In the genomic region with DNA sequence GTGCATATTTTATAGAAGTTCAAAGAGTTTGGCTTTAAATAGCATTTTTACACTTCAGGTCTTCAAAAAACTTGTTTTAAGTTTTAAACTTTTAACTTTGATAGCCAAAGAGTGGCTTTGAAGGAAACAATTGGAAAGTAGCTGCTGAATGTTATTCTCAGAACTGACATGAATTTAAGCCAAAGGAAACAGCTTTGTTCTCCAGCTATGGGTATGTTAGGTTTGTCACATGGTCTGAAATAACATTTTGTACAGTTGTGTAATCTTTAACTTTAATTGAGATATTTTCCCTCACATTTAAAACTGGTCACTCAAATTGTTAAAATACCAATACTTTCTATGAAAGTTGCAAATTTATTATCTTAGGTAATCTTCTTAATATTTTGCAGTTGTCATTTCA, we compare ENCODE assay signal across 27 cellular contexts.
DNase-seq lines count a peak whose midpoint lies in the region; ATAC-seq and TF ChIP-seq lines count a peak whose summit lies in the region.
"Had no signal": no experiment of that assay in that cellular context is flagged by ENCODE, and none has a peak within 500 bp of the region (broad histone marks: within the 10 kb centered on the region; RNA-seq: fewer than 3 reads in every experiment).

No MANE protein-coding gene starts in this region.

- H3K27ac Mint-ChIP-seq in T-helper 17 cell: peak overlapping the region; percentile 2
- H3K27ac Mint-ChIP-seq in activated CD4-positive, alpha-beta T cell treated with anti-CD3 and anti-CD28 coated beads, Interleukin-2, amount 10 ng/mL, durations not matched to agents 24 days and 14 days: no peak overlapping the region
- H3K27ac Mint-ChIP-seq: HFFc6 had no signal

- no peaks in the 10 kb centered on the region for H3K9me3 Mint-ChIP-seq in activated CD4-positive, alpha-beta T cell treated with anti-CD3 and anti-CD28 coated beads, Interleukin-2, amount 10 ng/mL, durations not matched to agents 24 days and 14 days
- H3K9me3 Mint-ChIP-seq: CD4-positive, alpha-beta memory T cell; HFFc6 had no signal

- no peaks in the 10 kb centered on the region for H3K27me3 Mint-ChIP-seq in T-helper 17 cell
- H3K27me3 Mint-ChIP-seq in activated CD4-positive, alpha-beta T cell treated with anti-CD3 and anti-CD28 coated beads, Interleukin-2, amount 10 ng/mL, durations not matched to agents 24 days and 14 days: no peaks in the 10 kb centered on the region
- H3K27me3 Mint-ChIP-seq: CD4-positive, alpha-beta memory T cell had no signal

- no peak for DNase-seq in T-helper 17 cell
- DNase-seq in choroid plexus epithelial cell (ENCODE audit: low read depth): peak; percentile 56
- peak; percentile 58 for DNase-seq in fibroblast of the aortic adventitia (ENCODE audit: low read depth)
- no peak for DNase-seq in H7
- no peak for DNase-seq in posterior cingulate gyrus
- DNase-seq in activated CD4-positive, alpha-beta T cell treated with anti-CD3 and anti-CD28 coated beads, Interleukin-2, amount 10 ng/mL, durations not matched to agents 24 days and 14 days: no peak
- DNase-seq in T-helper 2 cell: no peak
- DNase-seq: C1 segment of cervical spinal cord; CD4-positive, alpha-beta memory T cell; COR-L47; DMS53; GM23248; HFFc6; IMR-90; KG1; MG63; NCI-H1105 treated with DMSO at 0.1 percent for 48 hours; NCI-H146; NCI-H1930; NCI-H446; NCI-H526; NCI-H82; PC-9; Right ventricle myocardium superior; RPMI8226 had no signal

- H3K4me3 Mint-ChIP-seq in T-helper 17 cell: no peak overlapping the region
- no peak overlapping the region for H3K4me3 Mint-ChIP-seq in activated CD4-positive, alpha-beta T cell treated with anti-CD3 and anti-CD28 coated beads, Interleukin-2, amount 10 ng/mL, durations not matched to agents 24 days and 14 days
- H3K4me3 Mint-ChIP-seq: CD4-positive, alpha-beta memory T cell; HFFc6 had no signal

- no peaks in the 10 kb centered on the region for H3K27me3 ChIP-seq in H7 (ENCODE audit: control insufficient read depth, insufficient read depth, low read length)
- H3K27me3 ChIP-seq: MG63, SJSA1 had no signal

- intact Hi-C loops in posterior cingulate gyrus (cut with DNase I): no loop called here
- intact Hi-C loops in activated CD4-positive, alpha-beta T cell treated with anti-CD3 and anti-CD28 coated beads, Interleukin-2, amount 10 ng/mL, durations not matched to agents 24 days and 14 days (cut with micrococcal nuclease): no loop called here

- H3K4me3 ChIP-seq in choroid plexus epithelial cell (ENCODE audit: low read depth, low read length): no peak overlapping the region
- no peak overlapping the region for H3K4me3 ChIP-seq in fibroblast of the aortic adventitia (ENCODE audit: low read depth, low read length)
- no peak overlapping the region for H3K4me3 ChIP-seq in H7 (ENCODE audit: insufficient read depth, low read depth, low read length)
- H3K4me3 ChIP-seq: GM23248, HAP-1, MG63, PC-9, SJSA1 had no signal

- no peaks in the 10 kb centered on the region for H3K9me3 ChIP-seq in T-helper 17 cell (ENCODE audit: control insufficient read depth, low read length, poor library complexity, severe bottlenecking)
- H3K9me3 ChIP-seq: HAP-1, MG63, SJSA1 had no signal

- ATAC-seq in T-helper 17 cell: no peak

- no peaks in the 10 kb centered on the region for H3K36me3 ChIP-seq in H7 (replicated peaks; ENCODE audit: control insufficient read depth, insufficient read depth, low read length)
- H3K36me3 ChIP-seq: HAP-1, MG63, SJSA1 had no signal

- H3K4me1 Mint-ChIP-seq in T-helper 17 cell: peaks cover 17% of the 10 kb centered on the region
- peaks cover 2% of the 10 kb centered on the region for H3K4me1 Mint-ChIP-seq in activated CD4-positive, alpha-beta T cell treated with anti-CD3 and anti-CD28 coated beads, Interleukin-2, amount 10 ng/mL, durations not matched to agents 24 days and 14 days

- TF ChIP-seq CTCF in choroid plexus epithelial cell (conservative IDR thresholded peaks at IDR 0.05; ENCODE audit: low read depth, low read length) (no peak), fibroblast of the aortic adventitia (IDR thresholded peaks at IDR 0.05; ENCODE audit: insufficient read depth, low read length) (no peak)

- H3K36me3 Mint-ChIP-seq in T-helper 17 cell (ENCODE audit: low read depth): peaks cover 4% of the 10 kb centered on the region
- H3K36me3 Mint-ChIP-seq in activated CD4-positive, alpha-beta T cell treated with anti-CD3 and anti-CD28 coated beads, Interleukin-2, amount 10 ng/mL, durations not matched to agents 24 days and 14 days (ENCODE audit: low read depth): peaks cover 3% of the 10 kb centered on the region

Comparison
In these comparisons a context has a peak if more than half of its experiments do, and no peak if none do; other contexts are left out.
1. DNase-seq: peak in choroid plexus epithelial cell (single experiment) and fibroblast of the aortic adventitia (single experiment); none in T-helper 17 cell (0 of 3), H7 (single experiment), posterior cingulate gyrus (0 of 10), activated CD4-positive, alpha-beta T cell treated with anti-CD3 and anti-CD28 coated beads, Interleukin-2, amount 10 ng/mL, durations not matched to agents 24 days and 14 days (single experiment) and T-helper 2 cell (0 of 5).